In the genomic region with DNA sequence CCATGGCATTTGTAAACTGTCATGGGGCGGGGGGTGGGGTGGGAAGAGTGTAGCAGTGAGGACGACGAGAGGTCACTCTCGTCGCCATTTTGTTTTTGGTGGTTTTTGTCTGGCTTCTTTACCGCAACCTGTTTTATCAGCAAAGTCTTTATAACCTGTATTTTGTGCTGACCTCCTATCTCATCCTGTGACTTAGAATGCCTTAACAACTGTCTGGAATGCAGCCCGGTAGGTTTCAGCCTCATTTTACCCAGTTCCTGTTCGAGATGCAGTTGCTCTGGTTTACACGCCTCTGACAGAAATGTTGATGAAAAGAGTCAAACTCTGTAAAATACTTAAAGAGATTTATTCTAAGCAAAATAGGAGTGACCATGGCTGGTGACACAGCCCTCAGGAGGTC, we compare ENCODE assay signal across 21 cellular contexts.
"Had no signal": no experiment of that assay in that cellular context is flagged by ENCODE, and none has a peak within 500 bp of the region (broad histone marks: within the 10 kb centered on the region; RNA-seq: fewer than 3 reads in every experiment).

No MANE protein-coding gene starts in this region.

- H3K4me3 Mint-ChIP-seq: activated naive CD8-positive, alpha-beta T cell; immature natural killer cell; naive thymus-derived CD4-positive, alpha-beta T cell; T-helper 2 cell treated with Interferon-gamma antibody and Interleukin-4, amounts not matched to agents 5 μg/mL and 100 μg/mL, for 36 hours had no signal

- H3K9me3 Mint-ChIP-seq: T-helper 2 cell treated with Interferon-gamma antibody and Interleukin-4, amounts not matched to agents 5 μg/mL and 100 μg/mL, for 36 hours had no signal

- ATAC-seq: body of pancreas; left colon; mucosa of descending colon; naive thymus-derived CD4-positive, alpha-beta T cell; upper lobe of right lung had no signal

- H3K4me1 ChIP-seq: body of pancreas, colonic mucosa, upper lobe of right lung had no signal

- DNase-seq: activated CD4-positive, alpha-beta T cell treated with anti-CD3 and anti-CD28 coated beads, Interleukin-2, amount 50 U/mL, for 1 hour; activated CD4-positive, CD25-positive, alpha-beta regulatory T cell; activated CD8-positive, alpha-beta memory T cell treated with anti-CD3 and anti-CD28 coated beads for 24 hours; activated gamma-delta T cell treated with Interleukin-2 at 50 U/mL for 16 hours; amygdala; body of pancreas; central memory CD4-positive, alpha-beta T cell; colonic mucosa; effector CD4-positive, alpha-beta T cell; foreskin fibroblast; immature natural killer cell; left colon; mucosa of descending colon; naive thymus-derived CD4-positive, alpha-beta T cell; stimulated activated CD4-positive, alpha-beta T cell treated with anti-CD3 and anti-CD28 coated beads, Interleukin-15, amount 100 ng/mL, for 24 hours; stimulated activated CD4-positive, alpha-beta T cell treated with anti-CD3 and anti-CD28 coated beads, Interleukin-4, amount 100 ng/mL, for 24 hours; stimulated activated naive CD4-positive, alpha-beta T cell treated with Interleukin-2 at 50 U/mL for 16 hours; upper lobe of right lung had no signal

- H3K4me3 ChIP-seq: body of pancreas, colonic mucosa, lung, mucosa of descending colon, upper lobe of right lung had no signal

- H3K4me1 Mint-ChIP-seq: immature natural killer cell; naive thymus-derived CD4-positive, alpha-beta T cell had no signal

- H3K27me3 Mint-ChIP-seq: activated naive CD8-positive, alpha-beta T cell; naive thymus-derived CD4-positive, alpha-beta T cell had no signal

- H3K27ac ChIP-seq: body of pancreas, colonic mucosa, upper lobe of right lung had no signal

- H3K27ac Mint-ChIP-seq: activated naive CD8-positive, alpha-beta T cell; immature natural killer cell; naive thymus-derived CD4-positive, alpha-beta T cell; T-helper 2 cell treated with Interferon-gamma antibody and Interleukin-4, amounts not matched to agents 5 μg/mL and 100 μg/mL, for 36 hours had no signal

- H3K36me3 ChIP-seq: colonic mucosa, upper lobe of right lung had no signal

- H3K27me3 ChIP-seq: body of pancreas, colonic mucosa, upper lobe of right lung had no signal

- H3K9me3 ChIP-seq: body of pancreas, colonic mucosa, mucosa of descending colon, upper lobe of right lung had no signal

- H3K36me3 Mint-ChIP-seq: activated naive CD8-positive, alpha-beta T cell; immature natural killer cell; naive thymus-derived CD4-positive, alpha-beta T cell had no signal
